ENCODE assay signal across 1 cellular context in the genomic region with DNA sequence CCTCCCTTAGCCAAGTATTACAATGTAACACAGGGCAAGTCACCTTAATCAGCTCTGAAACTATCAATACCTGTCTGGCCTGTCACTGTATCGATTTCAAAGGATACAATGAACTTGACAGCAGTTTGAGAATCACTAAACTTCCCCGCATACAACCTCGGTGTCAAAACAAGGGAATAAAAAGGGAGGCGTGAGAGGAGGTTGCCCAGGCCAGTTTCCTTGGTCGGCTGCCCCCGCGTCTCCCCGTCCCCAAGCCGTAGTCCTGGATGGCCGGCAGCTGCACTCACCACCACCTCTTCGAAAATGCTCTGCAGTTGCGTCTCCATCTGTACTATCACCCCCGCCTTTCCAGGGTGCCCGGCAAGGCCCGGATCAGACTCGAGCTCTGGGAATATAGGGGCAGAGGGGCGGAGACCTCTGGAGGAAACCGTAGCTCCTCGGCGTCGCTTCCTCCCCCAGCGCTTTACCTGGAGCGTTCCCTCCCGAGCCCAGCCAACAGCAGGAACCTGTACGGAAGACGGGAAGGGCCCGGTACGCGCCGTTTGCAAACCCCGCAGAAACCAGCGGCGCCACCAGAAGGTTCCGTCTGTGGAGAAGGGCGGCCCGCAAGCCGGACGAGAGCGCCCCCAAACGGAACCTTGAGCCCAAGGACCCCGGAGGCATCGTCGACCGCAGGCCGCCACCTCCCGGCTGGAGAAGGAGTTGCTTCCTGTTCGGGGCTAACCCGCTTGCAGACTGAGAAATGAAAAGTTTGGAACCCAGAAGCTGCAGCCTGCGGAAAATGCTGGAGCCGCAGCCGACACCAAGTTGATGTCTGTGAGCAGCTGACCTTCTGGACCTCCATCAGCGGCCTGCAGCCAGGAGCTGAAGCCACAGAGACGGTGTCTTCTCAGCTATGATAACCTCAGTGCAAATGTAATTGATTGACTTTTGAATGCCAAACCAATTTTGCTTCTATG.
TF ChIP-seq lines count a peak whose summit lies in the region.

A gene with protein sequence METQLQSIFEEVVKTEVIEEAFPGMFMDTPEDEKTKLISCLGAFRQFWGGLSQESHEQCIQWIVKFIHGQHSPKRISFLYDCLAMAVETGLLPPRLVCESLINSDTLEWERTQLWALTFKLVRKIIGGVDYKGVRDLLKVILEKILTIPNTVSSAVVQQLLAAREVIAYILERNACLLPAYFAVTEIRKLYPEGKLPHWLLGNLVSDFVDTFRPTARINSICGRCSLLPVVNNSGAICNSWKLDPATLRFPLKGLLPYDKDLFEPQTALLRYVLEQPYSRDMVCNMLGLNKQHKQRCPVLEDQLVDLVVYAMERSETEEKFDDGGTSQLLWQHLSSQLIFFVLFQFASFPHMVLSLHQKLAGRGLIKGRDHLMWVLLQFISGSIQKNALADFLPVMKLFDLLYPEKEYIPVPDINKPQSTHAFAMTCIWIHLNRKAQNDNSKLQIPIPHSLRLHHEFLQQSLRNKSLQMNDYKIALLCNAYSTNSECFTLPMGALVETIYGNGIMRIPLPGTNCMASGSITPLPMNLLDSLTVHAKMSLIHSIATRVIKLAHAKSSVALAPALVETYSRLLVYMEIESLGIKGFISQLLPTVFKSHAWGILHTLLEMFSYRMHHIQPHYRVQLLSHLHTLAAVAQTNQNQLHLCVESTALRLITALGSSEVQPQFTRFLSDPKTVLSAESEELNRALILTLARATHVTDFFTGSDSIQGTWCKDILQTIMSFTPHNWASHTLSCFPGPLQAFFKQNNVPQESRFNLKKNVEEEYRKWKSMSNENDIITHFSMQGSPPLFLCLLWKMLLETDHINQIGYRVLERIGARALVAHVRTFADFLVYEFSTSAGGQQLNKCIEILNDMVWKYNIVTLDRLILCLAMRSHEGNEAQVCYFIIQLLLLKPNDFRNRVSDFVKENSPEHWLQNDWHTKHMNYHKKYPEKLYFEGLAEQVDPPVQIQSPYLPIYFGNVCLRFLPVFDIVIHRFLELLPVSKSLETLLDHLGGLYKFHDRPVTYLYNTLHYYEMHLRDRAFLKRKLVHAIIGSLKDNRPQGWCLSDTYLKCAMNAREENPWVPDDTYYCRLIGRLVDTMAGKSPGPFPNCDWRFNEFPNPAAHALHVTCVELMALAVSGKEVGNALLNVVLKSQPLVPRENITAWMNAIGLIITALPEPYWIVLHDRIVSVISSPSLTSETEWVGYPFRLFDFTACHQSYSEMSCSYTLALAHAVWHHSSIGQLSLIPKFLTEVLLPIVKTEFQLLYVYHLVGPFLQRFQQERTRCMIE (N-terminal part only) (minus strand): TSS at position 519 of the 959 bp plus-strand sequence. CDS start 193 bp downstream, at position 326.

TF ChIP-seq in WTC11, 78 proteins besides CTCF, POLR2A, EP300 and RAD21 (continued from another document and continues in another):
- TF ChIP-seq, protein P1, sequence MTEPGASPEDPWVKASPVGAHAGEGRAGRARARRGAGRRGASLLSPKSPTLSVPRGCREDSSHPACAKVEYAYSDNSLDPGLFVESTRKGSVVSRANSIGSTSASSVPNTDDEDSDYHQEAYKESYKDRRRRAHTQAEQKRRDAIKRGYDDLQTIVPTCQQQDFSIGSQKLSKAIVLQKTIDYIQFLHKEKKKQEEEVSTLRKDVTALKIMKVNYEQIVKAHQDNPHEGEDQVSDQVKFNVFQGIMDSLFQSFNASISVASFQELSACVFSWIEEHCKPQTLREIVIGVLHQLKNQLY (CRISPR knock-in tag; IDR thresholded peaks at IDR 0.05): 0 out of 2 replicates have a peak, but pooled peaks have one; percentile 40
- TF ChIP-seq, protein P2, sequence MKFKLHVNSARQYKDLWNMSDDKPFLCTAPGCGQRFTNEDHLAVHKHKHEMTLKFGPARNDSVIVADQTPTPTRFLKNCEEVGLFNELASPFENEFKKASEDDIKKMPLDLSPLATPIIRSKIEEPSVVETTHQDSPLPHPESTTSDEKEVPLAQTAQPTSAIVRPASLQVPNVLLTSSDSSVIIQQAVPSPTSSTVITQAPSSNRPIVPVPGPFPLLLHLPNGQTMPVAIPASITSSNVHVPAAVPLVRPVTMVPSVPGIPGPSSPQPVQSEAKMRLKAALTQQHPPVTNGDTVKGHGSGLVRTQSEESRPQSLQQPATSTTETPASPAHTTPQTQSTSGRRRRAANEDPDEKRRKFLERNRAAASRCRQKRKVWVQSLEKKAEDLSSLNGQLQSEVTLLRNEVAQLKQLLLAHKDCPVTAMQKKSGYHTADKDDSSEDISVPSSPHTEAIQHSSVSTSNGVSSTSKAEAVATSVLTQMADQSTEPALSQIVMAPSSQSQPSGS (CRISPR knock-in tag; IDR thresholded peaks at IDR 0.05; ENCODE audit: borderline replicate concordance, low read depth): no peak
- TF ChIP-seq, protein P3, sequence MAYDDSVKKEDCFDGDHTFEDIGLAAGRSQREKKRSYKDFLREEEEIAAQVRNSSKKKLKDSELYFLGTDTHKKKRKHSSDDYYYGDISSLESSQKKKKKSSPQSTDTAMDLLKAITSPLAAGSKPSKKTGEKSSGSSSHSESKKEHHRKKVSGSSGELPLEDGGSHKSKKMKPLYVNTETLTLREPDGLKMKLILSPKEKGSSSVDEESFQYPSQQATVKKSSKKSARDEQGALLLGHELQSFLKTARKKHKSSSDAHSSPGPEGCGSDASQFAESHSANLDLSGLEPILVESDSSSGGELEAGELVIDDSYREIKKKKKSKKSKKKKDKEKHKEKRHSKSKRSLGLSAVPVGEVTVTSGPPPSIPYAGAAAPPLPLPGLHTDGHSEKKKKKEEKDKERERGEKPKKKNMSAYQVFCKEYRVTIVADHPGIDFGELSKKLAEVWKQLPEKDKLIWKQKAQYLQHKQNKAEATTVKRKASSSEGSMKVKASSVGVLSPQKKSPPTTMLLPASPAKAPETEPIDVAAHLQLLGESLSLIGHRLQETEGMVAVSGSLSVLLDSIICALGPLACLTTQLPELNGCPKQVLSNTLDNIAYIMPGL (CRISPR knock-in tag; IDR thresholded peaks at IDR 0.05): peak; percentile 97
- TF ChIP-seq FOXP1 (CRISPR knock-in tag; IDR thresholded peaks at IDR 0.05; ENCODE audit: borderline replicate concordance): peak; percentile 68; the same call in 1 of the 2 replicates
- no peak for TF ChIP-seq ZNF423 (CRISPR knock-in tag; IDR thresholded peaks at IDR 0.05)
- peak; percentile 90; the same call in 1 of the 2 replicates for TF ChIP-seq TP53 (CRISPR knock-in tag; IDR thresholded peaks at IDR 0.05)
- TF ChIP-seq OVOL2 (CRISPR knock-in tag; IDR thresholded peaks at IDR 0.05; ENCODE audit: borderline replicate concordance): no peak
- no peak; the same call in 1 of the 2 replicates for TF ChIP-seq SMAD3 (CRISPR knock-in tag; IDR thresholded peaks at IDR 0.05; ENCODE audit: borderline replicate concordance)
- TF ChIP-seq, protein P4, sequence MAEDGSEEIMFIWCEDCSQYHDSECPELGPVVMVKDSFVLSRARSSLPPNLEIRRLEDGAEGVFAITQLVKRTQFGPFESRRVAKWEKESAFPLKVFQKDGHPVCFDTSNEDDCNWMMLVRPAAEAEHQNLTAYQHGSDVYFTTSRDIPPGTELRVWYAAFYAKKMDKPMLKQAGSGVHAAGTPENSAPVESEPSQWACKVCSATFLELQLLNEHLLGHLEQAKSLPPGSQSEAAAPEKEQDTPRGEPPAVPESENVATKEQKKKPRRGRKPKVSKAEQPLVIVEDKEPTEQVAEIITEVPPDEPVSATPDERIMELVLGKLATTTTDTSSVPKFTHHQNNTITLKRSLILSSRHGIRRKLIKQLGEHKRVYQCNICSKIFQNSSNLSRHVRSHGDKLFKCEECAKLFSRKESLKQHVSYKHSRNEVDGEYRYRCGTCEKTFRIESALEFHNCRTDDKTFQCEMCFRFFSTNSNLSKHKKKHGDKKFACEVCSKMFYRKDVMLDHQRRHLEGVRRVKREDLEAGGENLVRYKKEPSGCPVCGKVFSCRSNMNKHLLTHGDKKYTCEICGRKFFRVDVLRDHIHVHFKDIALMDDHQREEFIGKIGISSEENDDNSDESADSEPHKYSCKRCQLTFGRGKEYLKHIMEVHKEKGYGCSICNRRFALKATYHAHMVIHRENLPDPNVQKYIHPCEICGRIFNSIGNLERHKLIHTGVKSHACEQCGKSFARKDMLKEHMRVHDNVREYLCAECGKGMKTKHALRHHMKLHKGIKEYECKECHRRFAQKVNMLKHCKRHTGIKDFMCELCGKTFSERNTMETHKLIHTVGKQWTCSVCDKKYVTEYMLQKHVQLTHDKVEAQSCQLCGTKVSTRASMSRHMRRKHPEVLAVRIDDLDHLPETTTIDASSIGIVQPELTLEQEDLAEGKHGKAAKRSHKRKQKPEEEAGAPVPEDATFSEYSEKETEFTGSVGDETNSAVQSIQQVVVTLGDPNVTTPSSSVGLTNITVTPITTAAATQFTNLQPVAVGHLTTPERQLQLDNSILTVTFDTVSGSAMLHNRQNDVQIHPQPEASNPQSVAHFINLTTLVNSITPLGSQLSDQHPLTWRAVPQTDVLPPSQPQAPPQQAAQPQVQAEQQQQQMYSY (CRISPR knock-in tag; IDR thresholded peaks at IDR 0.05): peak; percentile 54; the same call in 1 of the 2 replicates
- TF ChIP-seq, protein P5, sequence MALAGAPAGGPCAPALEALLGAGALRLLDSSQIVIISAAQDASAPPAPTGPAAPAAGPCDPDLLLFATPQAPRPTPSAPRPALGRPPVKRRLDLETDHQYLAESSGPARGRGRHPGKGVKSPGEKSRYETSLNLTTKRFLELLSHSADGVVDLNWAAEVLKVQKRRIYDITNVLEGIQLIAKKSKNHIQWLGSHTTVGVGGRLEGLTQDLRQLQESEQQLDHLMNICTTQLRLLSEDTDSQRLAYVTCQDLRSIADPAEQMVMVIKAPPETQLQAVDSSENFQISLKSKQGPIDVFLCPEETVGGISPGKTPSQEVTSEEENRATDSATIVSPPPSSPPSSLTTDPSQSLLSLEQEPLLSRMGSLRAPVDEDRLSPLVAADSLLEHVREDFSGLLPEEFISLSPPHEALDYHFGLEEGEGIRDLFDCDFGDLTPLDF (CRISPR knock-in tag; IDR thresholded peaks at IDR 0.05): no peak
- TF ChIP-seq, protein P6, sequence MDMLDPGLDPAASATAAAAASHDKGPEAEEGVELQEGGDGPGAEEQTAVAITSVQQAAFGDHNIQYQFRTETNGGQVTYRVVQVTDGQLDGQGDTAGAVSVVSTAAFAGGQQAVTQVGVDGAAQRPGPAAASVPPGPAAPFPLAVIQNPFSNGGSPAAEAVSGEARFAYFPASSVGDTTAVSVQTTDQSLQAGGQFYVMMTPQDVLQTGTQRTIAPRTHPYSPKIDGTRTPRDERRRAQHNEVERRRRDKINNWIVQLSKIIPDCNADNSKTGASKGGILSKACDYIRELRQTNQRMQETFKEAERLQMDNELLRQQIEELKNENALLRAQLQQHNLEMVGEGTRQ (CRISPR knock-in tag; IDR thresholded peaks at IDR 0.05): peak; percentile 18; the same call in 1 of the 2 replicates
- no peak for TF ChIP-seq NFYB (CRISPR knock-in tag; conservative IDR thresholded peaks at IDR 0.05; ENCODE audit: low read depth)
- no peak for TF ChIP-seq TCF7 (CRISPR knock-in tag; IDR thresholded peaks at IDR 0.05; ENCODE audit: low read depth)
- no peak for TF ChIP-seq ELF4 (CRISPR knock-in tag; IDR thresholded peaks at IDR 0.05; ENCODE audit: low read depth)
- TF ChIP-seq CREM (CRISPR knock-in tag; IDR thresholded peaks at IDR 0.05): peak; percentile 90
- TF ChIP-seq, protein P7, sequence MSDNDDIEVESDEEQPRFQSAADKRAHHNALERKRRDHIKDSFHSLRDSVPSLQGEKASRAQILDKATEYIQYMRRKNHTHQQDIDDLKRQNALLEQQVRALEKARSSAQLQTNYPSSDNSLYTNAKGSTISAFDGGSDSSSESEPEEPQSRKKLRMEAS (CRISPR knock-in tag; IDR thresholded peaks at IDR 0.05): 0 out of 2 replicates have a peak, but pooled peaks have one; percentile 65
- no peak for TF ChIP-seq ZNF396 (CRISPR knock-in tag; IDR thresholded peaks at IDR 0.05; ENCODE audit: borderline replicate concordance)
- TF ChIP-seq SP1 (CRISPR knock-in tag; conservative IDR thresholded peaks at IDR 0.05): peak; percentile 95
- peak; percentile 97 for TF ChIP-seq TEAD1 (CRISPR knock-in tag; IDR thresholded peaks at IDR 0.05)
- TF ChIP-seq, protein P8, sequence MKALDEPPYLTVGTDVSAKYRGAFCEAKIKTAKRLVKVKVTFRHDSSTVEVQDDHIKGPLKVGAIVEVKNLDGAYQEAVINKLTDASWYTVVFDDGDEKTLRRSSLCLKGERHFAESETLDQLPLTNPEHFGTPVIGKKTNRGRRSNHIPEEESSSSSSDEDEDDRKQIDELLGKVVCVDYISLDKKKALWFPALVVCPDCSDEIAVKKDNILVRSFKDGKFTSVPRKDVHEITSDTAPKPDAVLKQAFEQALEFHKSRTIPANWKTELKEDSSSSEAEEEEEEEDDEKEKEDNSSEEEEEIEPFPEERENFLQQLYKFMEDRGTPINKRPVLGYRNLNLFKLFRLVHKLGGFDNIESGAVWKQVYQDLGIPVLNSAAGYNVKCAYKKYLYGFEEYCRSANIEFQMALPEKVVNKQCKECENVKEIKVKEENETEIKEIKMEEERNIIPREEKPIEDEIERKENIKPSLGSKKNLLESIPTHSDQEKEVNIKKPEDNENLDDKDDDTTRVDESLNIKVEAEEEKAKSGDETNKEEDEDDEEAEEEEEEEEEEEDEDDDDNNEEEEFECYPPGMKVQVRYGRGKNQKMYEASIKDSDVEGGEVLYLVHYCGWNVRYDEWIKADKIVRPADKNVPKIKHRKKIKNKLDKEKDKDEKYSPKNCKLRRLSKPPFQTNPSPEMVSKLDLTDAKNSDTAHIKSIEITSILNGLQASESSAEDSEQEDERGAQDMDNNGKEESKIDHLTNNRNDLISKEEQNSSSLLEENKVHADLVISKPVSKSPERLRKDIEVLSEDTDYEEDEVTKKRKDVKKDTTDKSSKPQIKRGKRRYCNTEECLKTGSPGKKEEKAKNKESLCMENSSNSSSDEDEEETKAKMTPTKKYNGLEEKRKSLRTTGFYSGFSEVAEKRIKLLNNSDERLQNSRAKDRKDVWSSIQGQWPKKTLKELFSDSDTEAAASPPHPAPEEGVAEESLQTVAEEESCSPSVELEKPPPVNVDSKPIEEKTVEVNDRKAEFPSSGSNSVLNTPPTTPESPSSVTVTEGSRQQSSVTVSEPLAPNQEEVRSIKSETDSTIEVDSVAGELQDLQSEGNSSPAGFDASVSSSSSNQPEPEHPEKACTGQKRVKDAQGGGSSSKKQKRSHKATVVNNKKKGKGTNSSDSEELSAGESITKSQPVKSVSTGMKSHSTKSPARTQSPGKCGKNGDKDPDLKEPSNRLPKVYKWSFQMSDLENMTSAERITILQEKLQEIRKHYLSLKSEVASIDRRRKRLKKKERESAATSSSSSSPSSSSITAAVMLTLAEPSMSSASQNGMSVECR (CRISPR knock-in tag; IDR thresholded peaks at IDR 0.05; ENCODE audit: borderline replicate concordance): peak; percentile 68; the same call in 1 of the 2 replicates
- TF ChIP-seq NFE2L1 (CRISPR knock-in tag; IDR thresholded peaks at IDR 0.05): no peak
- TF ChIP-seq ETV6 (CRISPR knock-in tag; IDR thresholded peaks at IDR 0.05): peak; percentile 99
- no peak for TF ChIP-seq SMAD4 (CRISPR knock-in tag; IDR thresholded peaks at IDR 0.05)
- TF ChIP-seq, protein P9, sequence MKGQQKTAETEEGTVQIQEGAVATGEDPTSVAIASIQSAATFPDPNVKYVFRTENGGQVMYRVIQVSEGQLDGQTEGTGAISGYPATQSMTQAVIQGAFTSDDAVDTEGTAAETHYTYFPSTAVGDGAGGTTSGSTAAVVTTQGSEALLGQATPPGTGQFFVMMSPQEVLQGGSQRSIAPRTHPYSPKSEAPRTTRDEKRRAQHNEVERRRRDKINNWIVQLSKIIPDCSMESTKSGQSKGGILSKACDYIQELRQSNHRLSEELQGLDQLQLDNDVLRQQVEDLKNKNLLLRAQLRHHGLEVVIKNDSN (CRISPR knock-in tag; IDR thresholded peaks at IDR 0.05): no peak
- TF ChIP-seq, protein P10, sequence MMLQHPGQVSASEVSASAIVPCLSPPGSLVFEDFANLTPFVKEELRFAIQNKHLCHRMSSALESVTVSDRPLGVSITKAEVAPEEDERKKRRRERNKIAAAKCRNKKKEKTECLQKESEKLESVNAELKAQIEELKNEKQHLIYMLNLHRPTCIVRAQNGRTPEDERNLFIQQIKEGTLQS (CRISPR knock-in tag; conservative IDR thresholded peaks at IDR 0.05): no peak
- TF ChIP-seq PRRX2 (CRISPR knock-in tag; IDR thresholded peaks at IDR 0.05): peak; percentile 81; the same call in 1 of the 2 replicates
- peak; percentile 60; the same call in 1 of the 2 replicates for TF ChIP-seq MYBL2 (CRISPR knock-in tag; IDR thresholded peaks at IDR 0.05)
